In the genomic region with DNA sequence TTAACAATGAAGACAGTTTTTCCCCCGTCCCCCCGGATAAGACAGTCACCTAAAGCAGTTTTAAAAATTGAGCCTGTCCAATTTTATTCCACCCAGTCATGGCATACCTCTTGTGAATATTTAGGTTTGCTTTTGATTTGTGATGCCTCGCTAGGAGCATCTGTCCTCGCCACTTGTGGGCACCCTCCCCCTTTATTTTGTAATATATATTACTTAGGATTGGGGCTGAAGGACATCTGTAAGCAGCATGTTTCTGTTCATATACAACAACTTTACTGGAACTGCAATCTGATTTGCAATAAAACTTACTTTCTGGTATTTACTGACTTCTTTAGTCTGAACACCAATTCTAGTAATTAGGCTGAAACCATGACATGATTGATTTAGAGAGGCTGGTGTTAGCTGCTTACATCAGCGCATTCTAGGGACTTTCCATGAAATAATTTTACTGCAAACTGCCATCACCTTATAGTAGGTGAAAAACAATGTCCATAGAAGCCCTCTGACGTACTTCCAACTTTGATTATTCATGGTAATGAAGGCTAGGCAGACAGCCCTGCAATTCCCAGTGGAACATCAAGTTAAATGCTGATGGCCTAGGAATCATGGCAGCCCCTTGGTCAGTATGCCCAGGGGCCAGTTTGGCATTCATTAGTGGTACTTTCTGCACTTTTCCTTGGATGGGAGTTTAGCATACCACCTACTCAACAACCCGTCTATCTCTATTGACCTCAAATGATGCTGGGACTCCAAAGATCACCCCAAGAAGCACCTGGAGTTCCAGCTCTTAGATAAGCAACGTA, we compare ENCODE assay signal across 11 cellular contexts.
DNase-seq lines count a peak whose midpoint lies in the region; ATAC-seq and TF ChIP-seq lines count a peak whose summit lies in the region.
"Had no signal": no experiment of that assay in that cellular context is flagged by ENCODE, and none has a peak within 500 bp of the region (broad histone marks: within the 10 kb centered on the region; RNA-seq: fewer than 3 reads in every experiment).

No MANE protein-coding gene starts in this region.

- DNase-seq in A172 (ENCODE audit: low spot score) (peak; percentile 1), Panc1 (ENCODE audit: low read depth, low spot score) (no peak), posterior vena cava (ENCODE audit: low spot score) (no peak), SHP77 treated with DMSO at 0.1 percent for 48 hours (lab: John Stamatoyannopoulos, UW) (no peak), left ventricle myocardium inferior (no peak)
- no peak for DNase-seq in activated naive CD8-positive, alpha-beta T cell treated with anti-CD3 and anti-CD28 coated beads, Interleukin-2, amount 50 U/mL, for 24 hours
- DNase-seq: mucosa of descending colon had no signal

- H3K27me3 Mint-ChIP-seq in activated naive CD8-positive, alpha-beta T cell treated with anti-CD3 and anti-CD28 coated beads, Interleukin-2, amount 50 U/mL, for 24 hours = peaks cover 4% of the 10 kb centered on the region

- no peak overlapping the region for H3K4me3 Mint-ChIP-seq in activated naive CD8-positive, alpha-beta T cell treated with anti-CD3 and anti-CD28 coated beads, Interleukin-2, amount 50 U/mL, for 24 hours

- no peaks in the 10 kb centered on the region for H3K4me1 Mint-ChIP-seq in activated naive CD8-positive, alpha-beta T cell treated with anti-CD3 and anti-CD28 coated beads, Interleukin-2, amount 50 U/mL, for 24 hours

- no peaks in the 10 kb centered on the region for H3K4me1 ChIP-seq in Panc1 (ENCODE audit: control insufficient read depth, insufficient read depth, low read length)
- H3K4me1 ChIP-seq in left ventricle myocardium inferior = no peaks in the 10 kb centered on the region

- H3K4me3 ChIP-seq in Panc1 (ENCODE audit: low read depth in 2 of 2, low read length in 2 of 2) = no peak overlapping the region
- no peak overlapping the region for H3K4me3 ChIP-seq in left ventricle myocardium inferior
- H3K4me3 ChIP-seq: cardiac muscle cell, mucosa of descending colon had no signal

- no peak overlapping the region for H3K27ac Mint-ChIP-seq in activated naive CD8-positive, alpha-beta T cell treated with anti-CD3 and anti-CD28 coated beads, Interleukin-2, amount 50 U/mL, for 24 hours

- in situ Hi-C loops in Panc1 (cut with HindIII; ENCODE audit: low pct_unique_long_range_greater_than_20kb, low sequenced_read_pairs) = no loop called here

- CTCF ChIA-PET in Panc1 (lab: Charles Lee) = no interaction called here

- H3K27me3 ChIP-seq in Panc1 (ENCODE audit: control insufficient read depth, insufficient read depth, low read length) (no peaks in the 10 kb centered on the region), left ventricle myocardium inferior (ENCODE audit: low read depth) (peaks cover 6% of the 10 kb centered on the region)
- H3K27me3 ChIP-seq: cardiac muscle cell had no signal

- POLR2A ChIA-PET in Panc1 (lab: Charles Lee) = no interaction called here

- BruUV-seq in Panc1 (replicated peaks; lab: Mats Ljungman, UMichigan) = no TSS peak

- ATAC-seq in GM18520 (IDR thresholded peaks at IDR 0.05; ENCODE audit: unreplicated experiment) = peak; percentile 93
- ATAC-seq in HG02759 (IDR thresholded peaks at IDR 0.05; ENCODE audit: unreplicated experiment) = peak; percentile 86
- no peak for ATAC-seq in Panc1
- ATAC-seq in activated naive CD8-positive, alpha-beta T cell treated with anti-CD3 and anti-CD28 coated beads, Interleukin-2, amount 50 U/mL, for 24 hours = no peak
- ATAC-seq: mucosa of descending colon had no signal

- H3K36me3 ChIP-seq in Panc1 (ENCODE audit: control insufficient read depth, insufficient read depth, low read length) (no peaks in the 10 kb centered on the region), left ventricle myocardium inferior (no peaks in the 10 kb centered on the region)
- H3K36me3 ChIP-seq: cardiac muscle cell had no signal

- peaks cover 10% of the 10 kb centered on the region for H3K9me3 Mint-ChIP-seq in activated naive CD8-positive, alpha-beta T cell treated with anti-CD3 and anti-CD28 coated beads, Interleukin-2, amount 50 U/mL, for 24 hours

- TF ChIP-seq CTCF in Panc1 (IDR thresholded peaks at IDR 0.05) = peak; percentile 18; the same call in 1 of the 2 replicates
- no peak for TF ChIP-seq CTCF in left ventricle myocardium inferior (IDR thresholded peaks at IDR 0.05; ENCODE audit: borderline replicate concordance)

- intact Hi-C loops in Panc1 (cut with micrococcal nuclease; ENCODE audit: unreplicated experiment) (no loop called here), posterior vena cava (cut with DNase I) (no loop called here), left ventricle myocardium inferior (cut with micrococcal nuclease) (no loop called here)

- H3K27ac ChIP-seq in Panc1 (ENCODE audit: low read length) (no peak overlapping the region), left ventricle myocardium inferior (replicated peaks) (no peak overlapping the region)
- H3K27ac ChIP-seq: cardiac muscle cell, VCaP had no signal

- H3K9me3 ChIP-seq in Panc1 (ENCODE audit: control insufficient read depth, insufficient read depth, low read depth, low read length) (no peaks in the 10 kb centered on the region), left ventricle myocardium inferior (replicated peaks) (peaks cover 20% of the 10 kb centered on the region)
- H3K9me3 ChIP-seq: mucosa of descending colon had no signal

- H3K36me3 Mint-ChIP-seq in activated naive CD8-positive, alpha-beta T cell treated with anti-CD3 and anti-CD28 coated beads, Interleukin-2, amount 50 U/mL, for 24 hours (ENCODE audit: low read depth) = no peaks in the 10 kb centered on the region

Comparison
In these comparisons a context has a peak if more than half of its experiments do, and no peak if none do; other contexts are left out.
1. ATAC-seq: peak in GM18520 (single experiment) and HG02759 (single experiment); none in Panc1 (single experiment) and activated naive CD8-positive, alpha-beta T cell treated with anti-CD3 and anti-CD28 coated beads, Interleukin-2, amount 50 U/mL, for 24 hours (single experiment).